Comparison of ENCODE assay signal across 1 cellular context in the genomic region with DNA sequence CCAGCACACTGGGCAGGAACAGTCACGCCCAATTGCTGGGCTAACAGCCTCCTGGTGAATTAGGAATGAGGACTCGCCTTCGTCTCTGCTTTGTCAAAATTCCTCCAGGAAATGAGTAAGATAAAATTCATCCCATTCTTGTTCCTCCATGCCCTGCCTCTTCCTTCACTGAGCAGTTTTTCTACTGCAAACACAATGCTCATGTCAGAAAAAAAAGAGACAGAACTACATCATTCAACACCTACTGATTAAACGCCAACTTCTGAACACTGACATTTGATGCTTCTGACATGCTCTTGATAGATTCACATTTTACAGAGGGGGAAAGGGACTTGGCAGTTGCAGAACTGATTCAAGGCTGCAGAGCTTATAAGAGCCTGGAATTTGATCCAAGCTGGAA.
TF ChIP-seq lines count a peak whose summit lies in the region.

No MANE protein-coding gene starts in this region.

TF ChIP-seq in neural cell, 6 proteins besides CTCF, POLR2A, EP300 and RAD21 (continued from another document):
- TF ChIP-seq, protein P1, sequence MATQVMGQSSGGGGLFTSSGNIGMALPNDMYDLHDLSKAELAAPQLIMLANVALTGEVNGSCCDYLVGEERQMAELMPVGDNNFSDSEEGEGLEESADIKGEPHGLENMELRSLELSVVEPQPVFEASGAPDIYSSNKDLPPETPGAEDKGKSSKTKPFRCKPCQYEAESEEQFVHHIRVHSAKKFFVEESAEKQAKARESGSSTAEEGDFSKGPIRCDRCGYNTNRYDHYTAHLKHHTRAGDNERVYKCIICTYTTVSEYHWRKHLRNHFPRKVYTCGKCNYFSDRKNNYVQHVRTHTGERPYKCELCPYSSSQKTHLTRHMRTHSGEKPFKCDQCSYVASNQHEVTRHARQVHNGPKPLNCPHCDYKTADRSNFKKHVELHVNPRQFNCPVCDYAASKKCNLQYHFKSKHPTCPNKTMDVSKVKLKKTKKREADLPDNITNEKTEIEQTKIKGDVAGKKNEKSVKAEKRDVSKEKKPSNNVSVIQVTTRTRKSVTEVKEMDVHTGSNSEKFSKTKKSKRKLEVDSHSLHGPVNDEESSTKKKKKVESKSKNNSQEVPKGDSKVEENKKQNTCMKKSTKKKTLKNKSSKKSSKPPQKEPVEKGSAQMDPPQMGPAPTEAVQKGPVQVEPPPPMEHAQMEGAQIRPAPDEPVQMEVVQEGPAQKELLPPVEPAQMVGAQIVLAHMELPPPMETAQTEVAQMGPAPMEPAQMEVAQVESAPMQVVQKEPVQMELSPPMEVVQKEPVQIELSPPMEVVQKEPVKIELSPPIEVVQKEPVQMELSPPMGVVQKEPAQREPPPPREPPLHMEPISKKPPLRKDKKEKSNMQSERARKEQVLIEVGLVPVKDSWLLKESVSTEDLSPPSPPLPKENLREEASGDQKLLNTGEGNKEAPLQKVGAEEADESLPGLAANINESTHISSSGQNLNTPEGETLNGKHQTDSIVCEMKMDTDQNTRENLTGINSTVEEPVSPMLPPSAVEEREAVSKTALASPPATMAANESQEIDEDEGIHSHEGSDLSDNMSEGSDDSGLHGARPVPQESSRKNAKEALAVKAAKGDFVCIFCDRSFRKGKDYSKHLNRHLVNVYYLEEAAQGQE (IDR thresholded peaks at IDR 0.05; ENCODE audit: borderline replicate concordance) = peak; percentile 66
